ENCODE assay signal across 1 cellular context in genomic region chr15:51335538-51335961, GRCh38.
TF ChIP-seq lines count a peak whose summit lies in the region.

No MANE protein-coding gene starts in this region.

TF ChIP-seq in HepG2, 621 proteins besides CTCF, POLR2A, EP300 and RAD21:
- no peak for TF ChIP-seq ZNF512 (CRISPR knock-in tag; IDR thresholded peaks at IDR 0.05)
- TF ChIP-seq, protein P1, sequence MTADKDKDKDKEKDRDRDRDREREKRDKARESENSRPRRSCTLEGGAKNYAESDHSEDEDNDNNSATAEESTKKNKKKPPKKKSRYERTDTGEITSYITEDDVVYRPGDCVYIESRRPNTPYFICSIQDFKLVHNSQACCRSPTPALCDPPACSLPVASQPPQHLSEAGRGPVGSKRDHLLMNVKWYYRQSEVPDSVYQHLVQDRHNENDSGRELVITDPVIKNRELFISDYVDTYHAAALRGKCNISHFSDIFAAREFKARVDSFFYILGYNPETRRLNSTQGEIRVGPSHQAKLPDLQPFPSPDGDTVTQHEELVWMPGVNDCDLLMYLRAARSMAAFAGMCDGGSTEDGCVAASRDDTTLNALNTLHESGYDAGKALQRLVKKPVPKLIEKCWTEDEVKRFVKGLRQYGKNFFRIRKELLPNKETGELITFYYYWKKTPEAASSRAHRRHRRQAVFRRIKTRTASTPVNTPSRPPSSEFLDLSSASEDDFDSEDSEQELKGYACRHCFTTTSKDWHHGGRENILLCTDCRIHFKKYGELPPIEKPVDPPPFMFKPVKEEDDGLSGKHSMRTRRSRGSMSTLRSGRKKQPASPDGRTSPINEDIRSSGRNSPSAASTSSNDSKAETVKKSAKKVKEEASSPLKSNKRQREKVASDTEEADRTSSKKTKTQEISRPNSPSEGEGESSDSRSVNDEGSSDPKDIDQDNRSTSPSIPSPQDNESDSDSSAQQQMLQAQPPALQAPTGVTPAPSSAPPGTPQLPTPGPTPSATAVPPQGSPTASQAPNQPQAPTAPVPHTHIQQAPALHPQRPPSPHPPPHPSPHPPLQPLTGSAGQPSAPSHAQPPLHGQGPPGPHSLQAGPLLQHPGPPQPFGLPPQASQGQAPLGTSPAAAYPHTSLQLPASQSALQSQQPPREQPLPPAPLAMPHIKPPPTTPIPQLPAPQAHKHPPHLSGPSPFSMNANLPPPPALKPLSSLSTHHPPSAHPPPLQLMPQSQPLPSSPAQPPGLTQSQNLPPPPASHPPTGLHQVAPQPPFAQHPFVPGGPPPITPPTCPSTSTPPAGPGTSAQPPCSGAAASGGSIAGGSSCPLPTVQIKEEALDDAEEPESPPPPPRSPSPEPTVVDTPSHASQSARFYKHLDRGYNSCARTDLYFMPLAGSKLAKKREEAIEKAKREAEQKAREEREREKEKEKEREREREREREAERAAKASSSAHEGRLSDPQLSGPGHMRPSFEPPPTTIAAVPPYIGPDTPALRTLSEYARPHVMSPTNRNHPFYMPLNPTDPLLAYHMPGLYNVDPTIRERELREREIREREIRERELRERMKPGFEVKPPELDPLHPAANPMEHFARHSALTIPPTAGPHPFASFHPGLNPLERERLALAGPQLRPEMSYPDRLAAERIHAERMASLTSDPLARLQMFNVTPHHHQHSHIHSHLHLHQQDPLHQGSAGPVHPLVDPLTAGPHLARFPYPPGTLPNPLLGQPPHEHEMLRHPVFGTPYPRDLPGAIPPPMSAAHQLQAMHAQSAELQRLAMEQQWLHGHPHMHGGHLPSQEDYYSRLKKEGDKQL (CRISPR knock-in tag; IDR thresholded peaks at IDR 0.05; ENCODE audit: low read depth), result no peak
- no peak for TF ChIP-seq SRSF4 (IDR thresholded peaks at IDR 0.05; ENCODE audit: low read depth, low read length, poor library complexity, severe bottlenecking)
- TF ChIP-seq ZNF350 (CRISPR knock-in tag; IDR thresholded peaks at IDR 0.05; ENCODE audit: borderline replicate concordance, low read depth), result no peak
- no peak for TF ChIP-seq GTF2F1 (IDR thresholded peaks at IDR 0.05; ENCODE audit: low read length)
- TF ChIP-seq, protein P2, sequence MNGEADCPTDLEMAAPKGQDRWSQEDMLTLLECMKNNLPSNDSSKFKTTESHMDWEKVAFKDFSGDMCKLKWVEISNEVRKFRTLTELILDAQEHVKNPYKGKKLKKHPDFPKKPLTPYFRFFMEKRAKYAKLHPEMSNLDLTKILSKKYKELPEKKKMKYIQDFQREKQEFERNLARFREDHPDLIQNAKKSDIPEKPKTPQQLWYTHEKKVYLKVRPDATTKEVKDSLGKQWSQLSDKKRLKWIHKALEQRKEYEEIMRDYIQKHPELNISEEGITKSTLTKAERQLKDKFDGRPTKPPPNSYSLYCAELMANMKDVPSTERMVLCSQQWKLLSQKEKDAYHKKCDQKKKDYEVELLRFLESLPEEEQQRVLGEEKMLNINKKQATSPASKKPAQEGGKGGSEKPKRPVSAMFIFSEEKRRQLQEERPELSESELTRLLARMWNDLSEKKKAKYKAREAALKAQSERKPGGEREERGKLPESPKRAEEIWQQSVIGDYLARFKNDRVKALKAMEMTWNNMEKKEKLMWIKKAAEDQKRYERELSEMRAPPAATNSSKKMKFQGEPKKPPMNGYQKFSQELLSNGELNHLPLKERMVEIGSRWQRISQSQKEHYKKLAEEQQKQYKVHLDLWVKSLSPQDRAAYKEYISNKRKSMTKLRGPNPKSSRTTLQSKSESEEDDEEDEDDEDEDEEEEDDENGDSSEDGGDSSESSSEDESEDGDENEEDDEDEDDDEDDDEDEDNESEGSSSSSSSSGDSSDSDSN (CRISPR knock-in tag; IDR thresholded peaks at IDR 0.05), result no peak
- TF ChIP-seq ZNF484 (CRISPR knock-in tag; IDR thresholded peaks at IDR 0.05; ENCODE audit: borderline replicate concordance, low read depth), result no peak
- no peak for TF ChIP-seq ZNF546 (CRISPR knock-in tag; conservative IDR thresholded peaks at IDR 0.05)
- TF ChIP-seq E2F1 (CRISPR knock-in tag; IDR thresholded peaks at IDR 0.05), result no peak
- TF ChIP-seq ZNF274 (CRISPR knock-in tag; IDR thresholded peaks at IDR 0.05), result no peak
- TF ChIP-seq ZNF577 (CRISPR knock-in tag; IDR thresholded peaks at IDR 0.05; ENCODE audit: borderline replicate concordance, low read depth), result no peak
- no peak for TF ChIP-seq PCBP1 (IDR thresholded peaks at IDR 0.05; ENCODE audit: borderline replicate concordance, low read depth, low read length)
- TF ChIP-seq SP2 (CRISPR knock-in tag; IDR thresholded peaks at IDR 0.05), result no peak
- TF ChIP-seq ZNF563 (CRISPR knock-in tag; IDR thresholded peaks at IDR 0.05), result no peak
TF ChIP-seq in HepG2: peak in this region for 0.
